In the genomic region with DNA sequence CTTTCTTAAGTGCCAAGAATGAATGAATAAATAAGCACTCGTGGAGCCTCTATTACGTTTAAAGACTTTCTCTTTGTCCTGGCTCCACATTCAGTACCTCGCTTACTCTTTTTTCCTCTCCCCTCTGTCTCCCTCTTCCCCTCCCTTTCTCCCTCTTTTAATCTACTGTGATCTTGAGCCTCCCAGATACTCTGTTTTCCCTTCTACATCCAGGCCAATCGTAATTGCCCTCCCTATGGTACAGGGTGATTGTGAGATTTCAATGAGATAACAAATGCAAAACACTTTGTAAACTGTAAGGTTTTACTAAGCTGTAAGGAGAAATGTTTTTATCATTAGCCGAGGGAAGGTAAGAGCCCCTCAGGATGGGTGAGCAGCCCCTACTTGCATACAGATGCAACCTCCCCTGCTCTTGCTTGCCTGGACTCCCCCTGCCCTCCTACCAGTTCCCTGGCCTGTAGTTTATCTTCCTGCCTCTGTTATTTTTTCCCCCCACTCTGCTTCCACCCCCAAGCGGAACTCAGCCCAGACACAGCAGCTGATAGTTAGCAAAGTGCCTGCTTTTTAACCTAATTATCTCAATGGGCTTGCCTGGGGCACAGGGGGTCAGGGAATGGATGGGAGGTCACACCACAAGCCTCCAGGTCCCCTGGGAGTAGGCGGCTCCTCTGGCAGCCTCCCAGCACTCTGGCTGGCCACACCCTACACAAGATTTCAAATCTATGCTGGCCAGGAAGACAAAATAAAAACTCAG, we compare ENCODE assay signal across 13 cellular contexts.
A peak's percentile ranks its signal among the peaks of the same experiment; 100 is the strongest.
DNase-seq lines count a peak whose midpoint lies in the region; ATAC-seq and TF ChIP-seq lines count a peak whose summit lies in the region.
"Had no signal": no experiment of that assay in that cellular context is flagged by ENCODE, and none has a peak within 500 bp of the region (broad histone marks: within the 10 kb centered on the region; RNA-seq: fewer than 3 reads in every experiment).

No MANE protein-coding gene starts in this region.

- H3K36me3 ChIP-seq in heart left ventricle (no peaks in the 10 kb centered on the region), tibial nerve (no peaks in the 10 kb centered on the region)

- H3K4me1 ChIP-seq in heart left ventricle (peaks cover 0 to 15% (median 6%) of the 10 kb centered on the region in 12 donors), tibial nerve (peaks cover 0 to 26% (median 0%) of the 10 kb centered on the region in 4 donors)

- H3K9me3 ChIP-seq in heart left ventricle: no peaks in the 10 kb centered on the region
- H3K9me3 ChIP-seq in tibial nerve: no peaks in the 10 kb centered on the region

- DNase-seq in NCI-H1092 treated with DMSO at 0.1 percent for 48 hours (lab: John Stamatoyannopoulos, UW) (peak; percentile 15), NCI-H1092 (lab: John Stamatoyannopoulos, UW) (no peak), NCI-H774 (lab: John Stamatoyannopoulos, UW) (peak; percentile 18), heart left ventricle (peak; percentile 21 to 73 (median 35)), tibial nerve (ENCODE audit: low spot score in 2 of 2) (peak; percentile 13 to 19), OCI-M1 (lab: John Stamatoyannopoulos, UW) (no peak), DMS53 treated with DMSO at 0.1 percent for 48 hours (lab: John Stamatoyannopoulos, UW; ENCODE audit: unreplicated experiment) (no peak)
- DNase-seq: activated CD4-positive, CD25-positive, alpha-beta regulatory T cell treated with anti-CD3 and anti-CD28 coated beads, Interleukin-2, amount 50 U/mL, for 72 hours; activated naive CD4-positive, alpha-beta T cell treated with anti-CD3 and anti-CD28 coated beads, Interleukin-2, amount 10 ng/mL, durations not matched to agents 7 days and 5 days; GM23248; naive thymus-derived CD8-positive, alpha-beta T cell; stimulated activated naive CD4-positive, alpha-beta T cell treated with Interleukin-2 at 50 U/mL for 16 hours had no signal

- H3K27me3 ChIP-seq in heart left ventricle: no peaks in the 10 kb centered on the region
- H3K27me3 ChIP-seq in tibial nerve: no peaks in the 10 kb centered on the region

- no peak for TF ChIP-seq CTCF in heart left ventricle (IDR thresholded peaks at IDR 0.05)
- TF ChIP-seq CTCF in tibial nerve (IDR thresholded peaks at IDR 0.05): no peak

- peak in 1 of 2 donors; percentile 19 for TF ChIP-seq EP300 in tibial nerve (IDR thresholded peaks at IDR 0.05)

- ATAC-seq in heart left ventricle (peak; percentile 26 to 70 (median 60)), HG03108 (IDR thresholded peaks at IDR 0.05; ENCODE audit: unreplicated experiment) (no peak)
- ATAC-seq: naive thymus-derived CD8-positive, alpha-beta T cell had no signal

- 46 to 57% (median 52%) methylated on average over 7 of the region's 7 CpGs for WGBS in heart left ventricle, 4 donors
- WGBS in tibial nerve, 2 donors: 29 to 42% methylated on average over 7 of the region's 7 CpGs

- intact Hi-C loops in heart left ventricle (cut with DNase I): no loop called here

- H3K27ac ChIP-seq in heart left ventricle (no peak overlapping the region), tibial nerve (no peak overlapping the region)
- H3K27ac ChIP-seq: GM23248 had no signal

- no peak for TF ChIP-seq POLR2A in heart left ventricle (IDR thresholded peaks at IDR 0.05)
- TF ChIP-seq POLR2A in tibial nerve (IDR thresholded peaks at IDR 0.05): no peak

- H3K4me3 ChIP-seq in heart left ventricle (no peak overlapping the region), tibial nerve (no peak overlapping the region)
- H3K4me3 ChIP-seq: GM23248 had no signal

Comparison
In these comparisons a context has a peak if more than half of its experiments do, and no peak if none do; other contexts are left out.
1. DNase-seq: peak in NCI-H1092 treated with DMSO at 0.1 percent for 48 hours (single experiment), NCI-H774 (single experiment), heart left ventricle (5 of 5) and tibial nerve (2 of 2); none in NCI-H1092 (single experiment), OCI-M1 (single experiment) and DMS53 treated with DMSO at 0.1 percent for 48 hours (single experiment).